11 cellular contexts compared by ENCODE assay signal in genomic region chr21:34813266-34813886, GRCh38.
DNase-seq lines count a peak whose midpoint lies in the region; ATAC-seq and TF ChIP-seq lines count a peak whose summit lies in the region.
"Had no signal": no experiment of that assay in that cellular context is flagged by ENCODE, and none has a peak within 500 bp of the region (broad histone marks: within the 10 kb centered on the region; RNA-seq: fewer than 3 reads in every experiment).

No MANE protein-coding gene starts in this region.

- no peak overlapping the region for H2BK5ac ChIP-seq in neuronal stem cell (ENCODE audit: low read length)

- H3K27ac ChIP-seq in upper lobe of right lung (no peak overlapping the region), neuronal stem cell (replicated peaks; ENCODE audit: low read length) (no peak overlapping the region)
- H3K27ac ChIP-seq: cardiac muscle cell had no signal

- H3K18ac ChIP-seq in neuronal stem cell (ENCODE audit: low read length): no peak overlapping the region

- H4K8ac ChIP-seq in neuronal stem cell (ENCODE audit: low read depth, low read length): no peak overlapping the region

- POLR2A ChIA-PET in activated CD4-positive, alpha-beta T cell treated with anti-CD3 and anti-CD28 coated beads, Interleukin-2, amount 10 ng/mL, durations not matched to agents 7 days and 5 days (lab: Charles Lee): no interaction called here

- H3K23ac ChIP-seq in neuronal stem cell (ENCODE audit: low read depth, low read length, poor library complexity): no peak overlapping the region

- no peak overlapping the region for H2AK5ac ChIP-seq in neuronal stem cell (ENCODE audit: low read depth, low read length)

- no peak overlapping the region for H2BK15ac ChIP-seq in neuronal stem cell (ENCODE audit: low read length)

- peaks cover 46% of the 10 kb centered on the region for H3K4me1 Mint-ChIP-seq in activated CD4-positive, alpha-beta T cell treated with anti-CD3 and anti-CD28 coated beads, Interleukin-2, amount 10 ng/mL, durations not matched to agents 7 days and 5 days

- H3K36me3 ChIP-seq in upper lobe of right lung (peaks cover 50% of the 10 kb centered on the region), neuronal stem cell (replicated peaks in 1 of 2; ENCODE audit: control insufficient read depth in 2 of 2, insufficient read depth in 2 of 2, low read length in 2 of 2) (no peaks in the 10 kb centered on the region)
- H3K36me3 ChIP-seq: cardiac muscle cell had no signal

- H3K27me3 ChIP-seq in upper lobe of right lung: no peaks in the 10 kb centered on the region
- no peaks in the 10 kb centered on the region for H3K27me3 ChIP-seq in neuronal stem cell (ENCODE audit: control insufficient read depth in 3 of 3, insufficient read depth in 3 of 3, low read depth in 1 of 3, low read length in 3 of 3)

- H3K9me3 Mint-ChIP-seq in activated CD4-positive, alpha-beta T cell treated with anti-CD3 and anti-CD28 coated beads, Interleukin-2, amount 10 ng/mL, durations not matched to agents 7 days and 5 days: no peaks in the 10 kb centered on the region
- H3K9me3 Mint-ChIP-seq: stimulated activated naive B cell treated with anti-CD40 and anti-IgM and Interleukin-4, amounts not matched to agents 10 μg/mL and 1 μg/mL and 100 μg/mL, for 72 hours had no signal

- no peak overlapping the region for H3K4ac ChIP-seq in neuronal stem cell (ENCODE audit: low read length)

- TF ChIP-seq CTCF in fibroblast of mammary gland (conservative IDR thresholded peaks at IDR 0.05; ENCODE audit: control insufficient read depth, insufficient read depth, low read depth, low read length) (no peak), upper lobe of right lung (IDR thresholded peaks at IDR 0.05) (no peak)

- no peak overlapping the region for H3K4me2 ChIP-seq in neuronal stem cell (ENCODE audit: insufficient read depth, low read length, poor library complexity, severe bottlenecking)

- H3K4me1 ChIP-seq in upper lobe of right lung: peaks cover 11% of the 10 kb centered on the region
- H3K4me1 ChIP-seq in neuronal stem cell (ENCODE audit: control insufficient read depth in 2 of 2, insufficient read depth in 1 of 2, low read depth in 1 of 2, low read length in 2 of 2): peaks cover 0 to 23% of the 10 kb centered on the region in 2 donors

- H3K27me3 Mint-ChIP-seq in activated CD4-positive, alpha-beta T cell treated with anti-CD3 and anti-CD28 coated beads, Interleukin-2, amount 10 ng/mL, durations not matched to agents 7 days and 5 days: no peaks in the 10 kb centered on the region
- H3K27me3 Mint-ChIP-seq: stimulated activated naive B cell treated with anti-CD40 and anti-IgM and Interleukin-4, amounts not matched to agents 10 μg/mL and 1 μg/mL and 100 μg/mL, for 72 hours had no signal

- no peak overlapping the region for H3K9ac ChIP-seq in neuronal stem cell (ENCODE audit: low read depth, low read length, poor library complexity)

- H2BK120ac ChIP-seq in neuronal stem cell (ENCODE audit: low read depth, low read length): no peak overlapping the region

- CTCF ChIA-PET in activated CD4-positive, alpha-beta T cell treated with anti-CD3 and anti-CD28 coated beads, Interleukin-2, amount 10 ng/mL, durations not matched to agents 7 days and 5 days (lab: Charles Lee): interaction anchor here (1.0 to 1.2 kb wide), 3 partner anchors 9 to 42 kb away, joined by 3 read pairs; no protein-coding TSS in a partner anchor

- H4K91ac ChIP-seq in neuronal stem cell (ENCODE audit: low read depth, low read length, poor library complexity): no peak overlapping the region

- H3K9me3 ChIP-seq in upper lobe of right lung: no peaks in the 10 kb centered on the region
- no peaks in the 10 kb centered on the region for H3K9me3 ChIP-seq in neuronal stem cell (replicated peaks in 1 of 2; ENCODE audit: control insufficient read depth in 2 of 2, insufficient read depth in 1 of 2, low read depth in 1 of 2, low read length in 2 of 2)

- H3K4me3 ChIP-seq in fibroblast of mammary gland (ENCODE audit: control insufficient read depth, low read depth, low read length): no peak overlapping the region
- H3K4me3 ChIP-seq in upper lobe of right lung: no peak overlapping the region
- no peak overlapping the region for H3K4me3 ChIP-seq in neuronal stem cell (ENCODE audit: low read length in 2 of 2)
- H3K4me3 ChIP-seq: cardiac muscle cell had no signal

- H3K4me3 Mint-ChIP-seq in activated CD4-positive, alpha-beta T cell treated with anti-CD3 and anti-CD28 coated beads, Interleukin-2, amount 10 ng/mL, durations not matched to agents 7 days and 5 days: no peak overlapping the region
- H3K4me3 Mint-ChIP-seq: stimulated activated naive B cell treated with anti-CD40 and anti-IgM and Interleukin-4, amounts not matched to agents 10 μg/mL and 1 μg/mL and 100 μg/mL, for 72 hours had no signal

- H3K27ac Mint-ChIP-seq in activated CD4-positive, alpha-beta T cell treated with anti-CD3 and anti-CD28 coated beads, Interleukin-2, amount 10 ng/mL, durations not matched to agents 7 days and 5 days: peak overlapping the region; percentile 51
- H3K27ac Mint-ChIP-seq: stimulated activated naive B cell treated with anti-CD40 and anti-IgM and Interleukin-4, amounts not matched to agents 10 μg/mL and 1 μg/mL and 100 μg/mL, for 72 hours had no signal

- no peak overlapping the region for H2AFZ ChIP-seq in neuronal stem cell (ENCODE audit: low read length)

- no CpG with 5 or more reads among the region's 10 CpGs for WGBS in neuronal stem cell (ENCODE audit: extremely low coverage in 2 of 2, insufficient read length in 2 of 2, insufficient replicate concordance in 1 of 2), 2 donors

- intact Hi-C loops in upper lobe of right lung (cut with DNase I): no loop called here

- peaks cover 57% of the 10 kb centered on the region for H3K36me3 Mint-ChIP-seq in activated CD4-positive, alpha-beta T cell treated with anti-CD3 and anti-CD28 coated beads, Interleukin-2, amount 10 ng/mL, durations not matched to agents 7 days and 5 days (ENCODE audit: low read depth)

- no peaks in the 10 kb centered on the region for H3K79me1 ChIP-seq in neuronal stem cell (ENCODE audit: low read depth, low read length)

- H2BK12ac ChIP-seq in neuronal stem cell (ENCODE audit: low read length): no peak overlapping the region

- ATAC-seq in upper lobe of right lung: peak; percentile 40
- ATAC-seq: stimulated activated naive B cell treated with anti-CD40 and anti-IgM and Interleukin-4, amounts not matched to agents 10 μg/mL and 1 μg/mL and 100 μg/mL, for 72 hours had no signal

- no peak overlapping the region for H3K14ac ChIP-seq in neuronal stem cell (ENCODE audit: low read length)

- no peak for DNase-seq in activated CD4-positive, alpha-beta T cell treated with anti-CD3 and anti-CD28 coated beads, Interleukin-2, amount 10 ng/mL, durations not matched to agents 7 days and 5 days
- no peak for DNase-seq in activated CD4-positive, alpha-beta T cell treated with anti-CD3 and anti-CD28 coated beads, Interleukin-2, amount 50 U/mL, for 4 hours
- peak; percentile 26 for DNase-seq in T1000 (lab: John Stamatoyannopoulos, UW)
- DNase-seq in fibroblast of mammary gland (ENCODE audit: low read depth): peak; percentile 93
- DNase-seq in upper lobe of right lung: no peak
- no peak for DNase-seq in neuronal stem cell (ENCODE audit: low spot score)
- no peak for DNase-seq in D341Med (ENCODE audit: low spot score)
- no peak for DNase-seq in NOMO-1 (lab: John Stamatoyannopoulos, UW; ENCODE audit: unreplicated experiment in 2 of 2)
- DNase-seq: NCI-H1930; stimulated activated naive B cell treated with anti-CD40 and anti-IgM and Interleukin-4, amounts not matched to agents 10 μg/mL and 1 μg/mL and 100 μg/mL, for 72 hours had no signal

Comparison
In these comparisons a context has a peak if more than half of its experiments do, and no peak if none do; other contexts are left out.
1. DNase-seq: peak in T1000 (single experiment) and fibroblast of mammary gland (single experiment); none in activated CD4-positive, alpha-beta T cell treated with anti-CD3 and anti-CD28 coated beads, Interleukin-2, amount 10 ng/mL, durations not matched to agents 7 days and 5 days (single experiment), activated CD4-positive, alpha-beta T cell treated with anti-CD3 and anti-CD28 coated beads, Interleukin-2, amount 50 U/mL, for 4 hours (0 of 2), upper lobe of right lung (single experiment), neuronal stem cell (single experiment), D341Med (single experiment) and NOMO-1 (0 of 2).